9 cellular contexts compared by ENCODE assay signal in genomic region chr11:77619576-77620198, GRCh38. TPM values are rescaled to one million over a fixed set of nuclear protein-coding genes. Genes with fewer than 3 reads are reported as not detected.
DNase-seq lines count a peak whose midpoint lies in the region; ATAC-seq, FAIRE-seq and TF ChIP-seq lines count a peak whose summit lies in the region.
"Had no signal": no experiment of that assay in that cellular context is flagged by ENCODE, and none has a peak within 500 bp of the region (broad histone marks: within the 10 kb centered on the region; RNA-seq: fewer than 3 reads in every experiment).

No MANE protein-coding gene starts in this region.

- H4K91ac ChIP-seq in H1 (replicated peaks; ENCODE audit: insufficient read length, low read length) = no peak overlapping the region

- TF ChIP-seq CTCF in HFF-Myc (IDR thresholded peaks at IDR 0.05; ENCODE audit: low read depth, low read length, missing control alignments) (peak; percentile 66), OCI-LY1 (IDR thresholded peaks at IDR 0.05; ENCODE audit: low read length) (peak; percentile 78), H1 (IDR thresholded peaks at IDR 0.05; ENCODE audit: control extremely low read depth in 1 of 3, insufficient read depth in 1 of 3, low read depth in 1 of 3, low read length in 3 of 3) (peak in 2 of 3 experiments; percentile 37 to 68; a peak in 2 of 4 replicates), nephron progenitor cell (IDR thresholded peaks at IDR 0.05) (peak; percentile 70)

- H3K4me1 ChIP-seq in OCI-LY1 (ENCODE audit: insufficient read depth, low read length, severe bottlenecking) (no peaks in the 10 kb centered on the region), H1 (replicated peaks in 1 of 4; ENCODE audit: control insufficient read depth in 3 of 4, insufficient read depth in 4 of 4, low read length in 3 of 4) (no peaks in the 10 kb centered on the region)

- H2AFZ ChIP-seq in OCI-LY1 (ENCODE audit: low read length) (no peak overlapping the region), H1 (ENCODE audit: low read length) (no peak overlapping the region)

- no peaks in the 10 kb centered on the region for H3K23me2 ChIP-seq in H1 (ENCODE audit: low read depth, low read length)

- H3K18ac ChIP-seq in H1 (ENCODE audit: extremely low read depth, low read length) = no peak overlapping the region

- H3K9me3 Mint-ChIP-seq in nephron progenitor cell = no peaks in the 10 kb centered on the region
- H3K9me3 Mint-ChIP-seq in stimulated activated naive B cell treated with anti-CD40 and anti-IgM and Interleukin-4, amounts not matched to agents 10 μg/mL and 1 μg/mL and 100 μg/mL, for 72 hours = no peaks in the 10 kb centered on the region
- H3K9me3 Mint-ChIP-seq: T-cell had no signal

- no peak overlapping the region for H3K27ac ChIP-seq in OCI-LY1 (ENCODE audit: low read depth, low read length, poor library complexity, severe bottlenecking)
- H3K27ac ChIP-seq in H1 (ENCODE audit: low read depth, low read length) = no peak overlapping the region

- H3K9me3 ChIP-seq in OCI-LY1 (ENCODE audit: low read length) (no peaks in the 10 kb centered on the region), H1 (ENCODE audit: insufficient read depth in 2 of 2, low read depth in 1 of 2, low read length in 1 of 2) (no peaks in the 10 kb centered on the region)

- 86% methylated on average over 3 of the region's 3 CpGs; no CpG with 5 or more reads in 1 of the 2 experiments for WGBS in H1 (ENCODE audit: extremely low coverage in 1 of 2, insufficient coverage in 1 of 2, insufficient read length in 1 of 2, insufficient replicate concordance in 2 of 2, low coverage in 1 of 2, low lambda C conversion rate in 2 of 2, missing lambda C conversion rate in 1 of 2), 2 experiments

- no peak for TF ChIP-seq EP300 in H1 (IDR thresholded peaks at IDR 0.05; ENCODE audit: borderline replicate concordance in 1 of 2, low read depth in 2 of 2, low read length in 2 of 2)

- H3K4me3 Mint-ChIP-seq in nephron progenitor cell = no peak overlapping the region
- H3K4me3 Mint-ChIP-seq in stimulated activated naive B cell treated with anti-CD40 and anti-IgM and Interleukin-4, amounts not matched to agents 10 μg/mL and 1 μg/mL and 100 μg/mL, for 72 hours = no peak overlapping the region
- H3K4me3 Mint-ChIP-seq: T-cell had no signal

- no peak overlapping the region for H3K56ac ChIP-seq in H1 (replicated peaks; ENCODE audit: insufficient read length, low read depth, low read length)

- no peak for FAIRE-seq in H1 (lab: Jason Lieb, UNC)

- POLR2A ChIA-PET in H1 (lab: Charles Lee; ENCODE audit: partially characterized antibody) = interaction anchor here (0.9 to 2.4 kb wide), 4 partner anchors 9 to 426 kb away, joined by 3 to 8 read pairs (median 4); no protein-coding TSS in a partner anchor

- H2BK12ac ChIP-seq in H1 (ENCODE audit: low read depth, low read length) = no peak overlapping the region

- H2AK5ac ChIP-seq in H1 (ENCODE audit: low read depth, low read length) = no peak overlapping the region

- H3K4ac ChIP-seq in H1 (replicated peaks; ENCODE audit: insufficient read length, low read depth, low read length) = no peak overlapping the region

- CTCF ChIA-PET in H1 (lab: Charles Lee; ENCODE audit: partially characterized antibody) = interaction anchor here (0.7 to 2.8 kb wide), 28 partner anchors 9 to 493 kb away, joined by 3 to 17 read pairs (median 4); no protein-coding TSS in a partner anchor

- no peak overlapping the region for H2BK5ac ChIP-seq in H1 (ENCODE audit: low read depth, low read length)

- H3F3A ChIP-seq in OCI-LY1 (ENCODE audit: insufficient read depth, low read length) = no peaks in the 10 kb centered on the region

- H3K27me3 ChIP-seq in OCI-LY1 (ENCODE audit: insufficient read depth, low read length) (no peaks in the 10 kb centered on the region), H1 (replicated peaks in 1 of 4; ENCODE audit: control insufficient read depth in 3 of 4, extremely low read depth in 1 of 4, insufficient read depth in 3 of 4, low read length in 3 of 4) (no peaks in the 10 kb centered on the region)

- H3K9me2 ChIP-seq in OCI-LY1 (ENCODE audit: low read depth, low read length) = no peaks in the 10 kb centered on the region

- H2BK20ac ChIP-seq in H1 (ENCODE audit: low read length) = no peak overlapping the region

- in situ Hi-C loops in Caki2 (cut with HindIII; ENCODE audit: low pct_unique_long_range_greater_than_20kb, low sequenced_read_pairs) = no loop called here

- H3K9ac ChIP-seq in OCI-LY1 (ENCODE audit: low read length) (no peak overlapping the region), H1 (replicated peaks in 1 of 4; ENCODE audit: extremely low read depth in 1 of 4, low read depth in 3 of 4, low read length in 3 of 4) (no peak overlapping the region)

- TF ChIP-seq RAD21 in H1 (IDR thresholded peaks at IDR 0.05 in 1 of 2, conservative IDR thresholded peaks at IDR 0.05 in 1 of 2; ENCODE audit: low read depth in 2 of 2, low read length in 2 of 2) = peak; percentile 71 to 75

- H3K27me3 Mint-ChIP-seq in nephron progenitor cell (ENCODE audit: low read depth, poor library complexity) = no peaks in the 10 kb centered on the region
- H3K27me3 Mint-ChIP-seq in stimulated activated naive B cell treated with anti-CD40 and anti-IgM and Interleukin-4, amounts not matched to agents 10 μg/mL and 1 μg/mL and 100 μg/mL, for 72 hours = no peaks in the 10 kb centered on the region
- H3K27me3 Mint-ChIP-seq: T-cell had no signal

- peak overlapping the region; percentile 80 for H3K27ac Mint-ChIP-seq in nephron progenitor cell
- no peak overlapping the region for H3K27ac Mint-ChIP-seq in stimulated activated naive B cell treated with anti-CD40 and anti-IgM and Interleukin-4, amounts not matched to agents 10 μg/mL and 1 μg/mL and 100 μg/mL, for 72 hours
- H3K27ac Mint-ChIP-seq: T-cell had no signal

- no peak for TF ChIP-seq POLR2A in H1 (IDR thresholded peaks at IDR 0.05; ENCODE audit: control extremely low read depth in 1 of 2, low read depth in 2 of 2, low read length in 2 of 2)

- H4K5ac ChIP-seq in H1 (ENCODE audit: insufficient read length, low read depth, low read length) = no peak overlapping the region

- H3K36me3 ChIP-seq in OCI-LY1 (ENCODE audit: insufficient read depth, low read length) (peaks cover 79% of the 10 kb centered on the region), H1 (ENCODE audit: control insufficient read depth in 2 of 4, insufficient read depth in 4 of 4, low read length in 3 of 4) (peaks cover 9 to 73% (median 48%) of the 10 kb centered on the region in 4 experiments)

- peaks cover 83% of the 10 kb centered on the region for H3K36me3 Mint-ChIP-seq in nephron progenitor cell (ENCODE audit: low read depth)
- H3K36me3 Mint-ChIP-seq in stimulated activated naive B cell treated with anti-CD40 and anti-IgM and Interleukin-4, amounts not matched to agents 10 μg/mL and 1 μg/mL and 100 μg/mL, for 72 hours = peaks cover 18 to 43% of the 10 kb centered on the region in 2 donors

- H4K20me1 ChIP-seq in OCI-LY1 (ENCODE audit: insufficient read depth, low read length) = no peaks in the 10 kb centered on the region
- H4K20me1 ChIP-seq in H1 (replicated peaks in 1 of 2; ENCODE audit: control insufficient read depth in 1 of 2, insufficient read depth in 2 of 2, low read length in 2 of 2) = no peaks in the 10 kb centered on the region

- H3K4me2 ChIP-seq in OCI-LY1 (ENCODE audit: low read length) (no peak overlapping the region), H1 (ENCODE audit: insufficient read depth in 1 of 2, low read depth in 2 of 2, low read length in 2 of 2) (no peak overlapping the region)

- no peaks in the 10 kb centered on the region for H3K4me1 Mint-ChIP-seq in nephron progenitor cell
- H3K4me1 Mint-ChIP-seq in stimulated activated naive B cell treated with anti-CD40 and anti-IgM and Interleukin-4, amounts not matched to agents 10 μg/mL and 1 μg/mL and 100 μg/mL, for 72 hours = no peaks in the 10 kb centered on the region

- DNase-seq in Caki2 (ENCODE audit: low read depth) (peak; percentile 43), HFF-Myc (ENCODE audit: extremely low read depth, low read depth) (no peak), H1 (ENCODE audit: low read depth in 1 of 2, low spot score in 2 of 2) (no peak), nephron progenitor cell (peak; percentile 15), AG08396 (ENCODE audit: low spot score) (no peak)
- no peak for DNase-seq in stimulated activated naive B cell treated with anti-CD40 and anti-IgM and Interleukin-4, amounts not matched to agents 10 μg/mL and 1 μg/mL and 100 μg/mL, for 72 hours

- no peak overlapping the region for H2BK120ac ChIP-seq in H1 (replicated peaks; ENCODE audit: low read depth, low read length)

- no peak overlapping the region for H4K8ac ChIP-seq in H1 (ENCODE audit: extremely low read depth, insufficient read depth, low read length)

- H3K79me1 ChIP-seq in H1 (ENCODE audit: low read depth, low read length) = no peaks in the 10 kb centered on the region

- no peak overlapping the region for H3K23ac ChIP-seq in H1 (ENCODE audit: insufficient read length)

- H2BK15ac ChIP-seq in H1 (ENCODE audit: low read length) = no peak overlapping the region

- ATAC-seq in HG03025 (IDR thresholded peaks at IDR 0.05; ENCODE audit: low FRiP score, unreplicated experiment) = no peak
- ATAC-seq in stimulated activated naive B cell treated with anti-CD40 and anti-IgM and Interleukin-4, amounts not matched to agents 10 μg/mL and 1 μg/mL and 100 μg/mL, for 72 hours (replicated peaks) = no peak
- ATAC-seq: T-cell had no signal

- H3K4me3 ChIP-seq in HFF-Myc (replicated peaks; ENCODE audit: low read depth, low read length) = no peak overlapping the region
- H3K4me3 ChIP-seq in OCI-LY1 (ENCODE audit: low read depth, low read length, poor library complexity, severe bottlenecking) = no peak overlapping the region
- H3K4me3 ChIP-seq in H1 (ENCODE audit: extremely low read depth in 1 of 4, insufficient read depth in 2 of 4, low read depth in 3 of 4, low read length in 4 of 4) = no peak overlapping the region

- no peak overlapping the region for H3K14ac ChIP-seq in H1 (ENCODE audit: insufficient read length)

- H3K79me2 ChIP-seq in OCI-LY1 (ENCODE audit: insufficient read depth, low read length) = no peaks in the 10 kb centered on the region
- no peaks in the 10 kb centered on the region for H3K79me2 ChIP-seq in H1 (ENCODE audit: control insufficient read depth in 1 of 2, insufficient read depth in 2 of 2, low read length in 2 of 2)

RNA-seq across cellular contexts. Expression of gene CLNS1A, which starts 17.9 kb away (rescaled TPM):
- total RNA-seq in Caki2 (2014; rRNA removed; shearing (Covaris generic); ENCODE audit: low replicate concordance) = 83.3 and 204 TPM in 2 replicates
- total RNA-seq in H1 (2021; fragmentation: NEBNext Ultra II Directional; extraction: Animal tissue kit (Norgen Biotek cat#: 25700)) = 176 and 177 TPM in 2 replicates
- polyA plus RNA-seq in H1 (2011; rRNA removed) = 85.4 and 136 TPM in 2 replicates
- 201 TPM for polyA plus RNA-seq in H1 (2011; cell fraction: cytosol; rRNA removed)
- polyA plus RNA-seq in H1 (2011; cell fraction: nucleus; rRNA removed) = 183 TPM
- 192 to 227 TPM (median 203 TPM) in 4 replicates for polyA plus RNA-seq in H1 (2012, experiment 1 of 2)
- polyA plus RNA-seq in H1 (2012, experiment 2 of 2) = 32.5 TPM
- polyA plus RNA-seq in H1 (2013, experiment 1 of 2) = 68.9 TPM
- polyA plus RNA-seq in H1 (2013, experiment 2 of 2) = 73.5 TPM
- 108 and 134 TPM in 2 replicates for polyA minus RNA-seq in H1 (2011; rRNA and poly(A)+ RNA removed)
- 95.1 TPM for polyA minus RNA-seq in H1 (2011; cell fraction: cytosol; rRNA and poly(A)+ RNA removed)
- polyA minus RNA-seq in H1 (2011; cell fraction: nucleus; rRNA and poly(A)+ RNA removed) = 82.6 TPM

RNA-seq across cellular contexts. Expression of gene AQP11, which starts 29.9 kb away (rescaled TPM):
- total RNA-seq in Caki2 (2014; rRNA removed; shearing (Covaris generic); ENCODE audit: low replicate concordance) = 0.35 and 6.3 TPM in 2 replicates
- total RNA-seq in H1 (2021; fragmentation: NEBNext Ultra II Directional; extraction: Animal tissue kit (Norgen Biotek cat#: 25700)) = 1.1 and 1.2 TPM in 2 replicates
- 1.5 and 1.6 TPM in 2 replicates for polyA plus RNA-seq in H1 (2011; rRNA removed)
- 1.1 TPM for polyA plus RNA-seq in H1 (2011; cell fraction: cytosol; rRNA removed)
- polyA plus RNA-seq in H1 (2011; cell fraction: nucleus; rRNA removed) = 4.8 TPM
- 1.1 to 1.4 TPM (median 1.3 TPM) in 4 replicates for polyA plus RNA-seq in H1 (2012, experiment 1 of 2)
- 0.79 TPM for polyA plus RNA-seq in H1 (2012, experiment 2 of 2)
- 1.9 TPM for polyA plus RNA-seq in H1 (2013, experiment 1 of 2)
- 1.7 TPM for polyA plus RNA-seq in H1 (2013, experiment 2 of 2)
- 0.83 and 1.3 TPM in 2 replicates for polyA minus RNA-seq in H1 (2011; rRNA and poly(A)+ RNA removed)
- polyA minus RNA-seq in H1 (2011; cell fraction: cytosol; rRNA and poly(A)+ RNA removed) = 1.7 TPM
- 1.8 TPM for polyA minus RNA-seq in H1 (2011; cell fraction: nucleus; rRNA and poly(A)+ RNA removed)

Comparison
In these comparisons a context has a peak if more than half of its experiments do, and no peak if none do; other contexts are left out.
1. DNase-seq: peak in Caki2 (single experiment) and nephron progenitor cell (single experiment); none in HFF-Myc (single experiment), H1 (0 of 2), AG08396 (single experiment) and stimulated activated naive B cell treated with anti-CD40 and anti-IgM and Interleukin-4, amounts not matched to agents 10 μg/mL and 1 μg/mL and 100 μg/mL, for 72 hours (single experiment).
2. Peak in every context shown above with its lines, with median percentiles within 50 percentile points of each other: CTCF ChIP-seq.